8 cellular contexts compared by ENCODE assay signal in genomic region chr1:2234762-2235113, GRCh38. TPM values are rescaled to one million over a fixed set of nuclear protein-coding genes. Genes with fewer than 3 reads are reported as not detected.
DNase-seq lines count a peak whose midpoint lies in the region; TF ChIP-seq lines count a peak whose summit lies in the region.

No MANE protein-coding gene starts in this region.

- H3K4me1 ChIP-seq in mesenchymal stem cell (ENCODE audit: control insufficient read depth, insufficient read depth, low read depth, low read length): peaks cover 80% of the 10 kb centered on the region
- H3K4me1 ChIP-seq in thyroid gland: peaks cover 99 to 100% of the 10 kb centered on the region in 2 donors

- H3K27me3 ChIP-seq in mesenchymal stem cell (ENCODE audit: control insufficient read depth in 1 of 2, insufficient read depth in 1 of 2, low read length in 2 of 2) (no peaks in the 10 kb centered on the region), thyroid gland (no peaks in the 10 kb centered on the region)

- H3K18ac ChIP-seq in mesenchymal stem cell (ENCODE audit: low read depth in 1 of 2, low read length in 2 of 2): peak overlapping the region in 1 of 2 experiments; percentile 84

- H3K27ac ChIP-seq in mesenchymal stem cell (ENCODE audit: low read length, poor library complexity, severe bottlenecking) (peak overlapping the region; percentile 63), thyroid gland (peak overlapping the region; percentile 75 to 84 (median 78))

- peaks cover 9% of the 10 kb centered on the region for H3K36me3 Mint-ChIP-seq in MCF 10A (ENCODE audit: insufficient read depth, unreplicated experiment)

- no peak overlapping the region for H2BK15ac ChIP-seq in mesenchymal stem cell (ENCODE audit: low read depth, poor library complexity, severe bottlenecking)

- TF ChIP-seq CTCF in MCF 10A (IDR thresholded peaks at IDR 0.05; ENCODE audit: unreplicated experiment): no peak
- TF ChIP-seq CTCF in thyroid gland (IDR thresholded peaks at IDR 0.05): no peak

- H2AK5ac ChIP-seq in mesenchymal stem cell (ENCODE audit: low read length, severe bottlenecking): no peak overlapping the region

- H3K4me3 Mint-ChIP-seq in MCF 10A (ENCODE audit: unreplicated experiment): peak overlapping the region; percentile 63

- no peak overlapping the region for H3K4ac ChIP-seq in mesenchymal stem cell (ENCODE audit: low read depth in 1 of 2, low read length in 2 of 2)

- H3K4me1 Mint-ChIP-seq in MCF 10A (ENCODE audit: insufficient read depth, unreplicated experiment): peaks cover 28% of the 10 kb centered on the region

- peak overlapping the region; percentile 87 for H2BK120ac ChIP-seq in mesenchymal stem cell (ENCODE audit: low read depth, low read length)

- H3K4me3 ChIP-seq in mesenchymal stem cell (ENCODE audit: insufficient read depth in 1 of 2, low read depth in 1 of 2, low read length in 2 of 2): peak overlapping the region in 1 of 2 experiments; percentile 49
- H3K4me3 ChIP-seq in thyroid gland (replicated peaks in 1 of 3): peak overlapping the region in 1 of 3 donors; percentile 23

- H2BK12ac ChIP-seq in mesenchymal stem cell (ENCODE audit: low read length in 2 of 2): no peak overlapping the region

- POLR2A ChIA-PET in MCF 10A (lab: Yijun Ruan, JAX): interaction anchor here (0.6 to 3.1 kb wide), 14 partner anchors 10 to 620 kb away, joined by 3 to 17 read pairs (median 4); partner anchors contain the start of gene FAAP20

- no peaks in the 10 kb centered on the region for H3K9me3 ChIP-seq in mesenchymal stem cell (ENCODE audit: control insufficient read depth, low read length)
- no peaks in the 10 kb centered on the region for H3K9me3 ChIP-seq in thyroid gland

- H3K36me3 ChIP-seq in mesenchymal stem cell (ENCODE audit: control insufficient read depth in 1 of 2, insufficient read depth in 2 of 2, low read depth in 1 of 2, low read length in 2 of 2) (peaks cover 0 to 47% of the 10 kb centered on the region in 2 experiments), thyroid gland (no peaks in the 10 kb centered on the region)

- peak overlapping the region; percentile 94 for H3K9ac ChIP-seq in mesenchymal stem cell (ENCODE audit: low read length)

- peak; percentile 36 for DNase-seq in activated CD4-positive, alpha-beta T cell treated with anti-CD3 and anti-CD28 coated beads, Interleukin-2, amount 50 U/mL, for 1 hour
- no peak for DNase-seq in activated CD4-positive, alpha-beta T cell treated with anti-CD3 and anti-CD28 coated beads, Interleukin-2, amount 50 U/mL, for 4 hours
- DNase-seq in MCF 10A (ENCODE audit: unreplicated experiment) (no peak), mesenchymal stem cell (no peak), thyroid gland (peak; percentile 50 to 51), RPMI8226 (no peak), NCI-H1694 treated with DMSO at 0.1 percent for 48 hours (lab: John Stamatoyannopoulos, UW) (no peak), T1000 (lab: John Stamatoyannopoulos, UW) (no peak)

- no peaks in the 10 kb centered on the region for H3K79me1 ChIP-seq in mesenchymal stem cell (replicated peaks; ENCODE audit: low read length, poor library complexity, severe bottlenecking)

- H3K23ac ChIP-seq in mesenchymal stem cell (ENCODE audit: low read length in 2 of 2): no peak overlapping the region

- no TSS peak for BruUV-seq in MCF 10A (replicated peaks; lab: Mats Ljungman, UMichigan)

- H3K9me3 Mint-ChIP-seq in MCF 10A (ENCODE audit: unreplicated experiment): no peaks in the 10 kb centered on the region

- no peak overlapping the region for H2BK5ac ChIP-seq in mesenchymal stem cell (ENCODE audit: low read depth, low read length, poor library complexity, severe bottlenecking)

- WGBS in mesenchymal stem cell: 64% methylated on average over 4 of the region's 4 CpGs
- 40 to 49% methylated on average over 4 of the region's 4 CpGs for WGBS in thyroid gland, 2 donors

- no peak overlapping the region for H2AFZ ChIP-seq in mesenchymal stem cell (ENCODE audit: low read depth, low read length)

- CTCF ChIA-PET in MCF 10A (lab: Yijun Ruan, JAX): interaction anchor here (0.7 to 2.5 kb wide), 6 partner anchors 22 to 274 kb away, joined by 3 to 14 read pairs (median 6); partner anchors contain the start of gene FAAP20

- TF ChIP-seq POLR2A in thyroid gland (IDR thresholded peaks at IDR 0.05): no peak

- intact Hi-C loops in MCF 10A (cut with micrococcal nuclease): loop anchor here (1.0 to 5.0 kb wide), 3 partner anchors 39 to 58 kb away; no protein-coding TSS in a partner anchor
- intact Hi-C loops in thyroid gland (cut with DNase I): loop anchor here (5.0 kb wide), 2 partner anchors 38 to 83 kb away; no protein-coding TSS in a partner anchor

- peak overlapping the region; percentile 65 for H3K4me2 ChIP-seq in mesenchymal stem cell (ENCODE audit: low read length, poor library complexity, severe bottlenecking)

- H3K27me3 Mint-ChIP-seq in MCF 10A (ENCODE audit: insufficient read depth, unreplicated experiment): no peaks in the 10 kb centered on the region

- H3K14ac ChIP-seq in mesenchymal stem cell (ENCODE audit: low read length in 2 of 2): no peak overlapping the region

- H3K27ac Mint-ChIP-seq in MCF 10A (ENCODE audit: low read depth, unreplicated experiment): peak overlapping the region; percentile 44

- no peak overlapping the region for H4K8ac ChIP-seq in mesenchymal stem cell (ENCODE audit: low read length)

- H4K91ac ChIP-seq in mesenchymal stem cell (ENCODE audit: low read length): no peak overlapping the region

RNA-seq across cellular contexts. Expression of gene SKI, which starts 6.6 kb away (rescaled TPM):
- total RNA-seq in MCF 10A (2022): 42.7 and 53.7 TPM in 2 replicates
- polyA plus RNA-seq in mesenchymal stem cell (2013, experiment 1 of 2): 43.3 TPM
- polyA plus RNA-seq in mesenchymal stem cell (2013, experiment 2 of 2): 44.2 TPM
- total RNA-seq in thyroid gland: 10 to 100 TPM; 31.4 to 59.6 (median 39.9) TPM

RNA-seq across cellular contexts. Expression of gene FAAP20, which starts 40.2 kb away (rescaled TPM):
- total RNA-seq in MCF 10A (2022) (75.9 and 88.8 TPM in 2 replicates), thyroid gland (10 to 100 TPM; 42.2 to 82.2 (median 50.2) TPM)
- 84.5 TPM for polyA plus RNA-seq in mesenchymal stem cell (2013, experiment 1 of 2)
- 86.1 TPM for polyA plus RNA-seq in mesenchymal stem cell (2013, experiment 2 of 2)

Comparison
In these comparisons a context has a peak if more than half of its experiments do, and no peak if none do; other contexts are left out.
1. DNase-seq: peak in activated CD4-positive, alpha-beta T cell treated with anti-CD3 and anti-CD28 coated beads, Interleukin-2, amount 50 U/mL, for 1 hour (single experiment) and thyroid gland (2 of 2); none in activated CD4-positive, alpha-beta T cell treated with anti-CD3 and anti-CD28 coated beads, Interleukin-2, amount 50 U/mL, for 4 hours (0 of 2), MCF 10A (single experiment), mesenchymal stem cell (single experiment), RPMI8226 (single experiment), NCI-H1694 treated with DMSO at 0.1 percent for 48 hours (single experiment) and T1000 (single experiment).